8 cellular contexts compared by ENCODE assay signal in the genomic region with DNA sequence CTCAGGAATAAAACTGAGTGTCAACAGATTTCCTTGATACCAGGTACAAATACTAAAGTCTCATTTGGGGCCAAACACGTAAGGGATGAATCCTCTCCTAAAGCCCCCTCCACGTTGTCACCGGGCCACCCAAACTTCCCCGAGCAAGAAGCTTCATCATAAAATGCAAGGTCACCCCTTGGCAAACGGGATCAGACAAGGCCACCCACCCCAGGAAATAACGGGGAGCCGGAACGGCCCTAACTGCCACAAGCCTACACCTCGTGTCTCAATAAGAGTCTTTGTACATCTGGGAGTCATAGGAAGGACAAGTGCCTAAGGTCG. TPM values are rescaled to one million over a fixed set of nuclear protein-coding genes. Genes with fewer than 3 reads are reported as not detected.
DNase-seq lines count a peak whose midpoint lies in the region; ATAC-seq and TF ChIP-seq lines count a peak whose summit lies in the region.

No MANE protein-coding gene starts in this region.

- peak overlapping the region; percentile 99 for H3K9ac ChIP-seq in GM23248
- H3K9ac ChIP-seq in skeletal muscle tissue (ENCODE audit: low read depth in 1 of 3, low read length in 3 of 3), result peak overlapping the region; percentile 91 to 93 (median 92)

- H3K4me3 ChIP-seq in GM23248 (peak overlapping the region; percentile 97), left ventricle myocardium inferior (peak overlapping the region; percentile 88), skeletal muscle tissue (ENCODE audit: low read length in 3 of 3) (peak overlapping the region; percentile 88 to 97 (median 95))

- in situ Hi-C loops in GM23248 (cut with MboI), result no loop called here

- CTCF ChIA-PET in activated B cell treated with CpG ODN at 0.5 μM for 24 hours (lab: Charles Lee), result no interaction called here

- DNase-seq in GM23248, result no peak
- DNase-seq in activated B cell treated with CpG ODN at 0.5 μM for 24 hours, result no peak
- no peak for DNase-seq in left ventricle myocardium inferior
- no peak for DNase-seq in NCI-H2107 (lab: John Stamatoyannopoulos, UW)
- no peak for DNase-seq in NCI-H187 (lab: John Stamatoyannopoulos, UW)
- DNase-seq in GM19240 (ENCODE audit: insufficient read length, low spot score), result no peak

- peaks cover 62% of the 10 kb centered on the region for H3K79me2 ChIP-seq in GM23248 (ENCODE audit: insufficient read depth)

- no peak for ATAC-seq in activated B cell treated with CpG ODN at 0.5 μM for 24 hours (ENCODE audit: low read depth)
- ATAC-seq in activated CD4-positive, CD25-positive, alpha-beta regulatory T cell treated with anti-CD3 and anti-CD28 coated beads, Interleukin-2, amount 50 U/mL, for 24 hours, result no peak

- H3K4me2 ChIP-seq in GM23248 (ENCODE audit: unreplicated experiment), result peak overlapping the region; percentile 88

- no peaks in the 10 kb centered on the region for H3K9me2 ChIP-seq in GM23248 (ENCODE audit: insufficient read depth)

- H3K4me1 Mint-ChIP-seq in activated B cell treated with CpG ODN at 0.5 μM for 24 hours, result peaks cover 64% of the 10 kb centered on the region

- H3K36me3 ChIP-seq in GM23248 (ENCODE audit: low read depth), result peaks cover 46% of the 10 kb centered on the region
- H3K36me3 ChIP-seq in left ventricle myocardium inferior, result peaks cover 50% of the 10 kb centered on the region
- peaks cover 47 to 50% (median 48%) of the 10 kb centered on the region in 3 donors for H3K36me3 ChIP-seq in skeletal muscle tissue (ENCODE audit: control insufficient read depth in 3 of 3, insufficient read depth in 3 of 3, low read length in 3 of 3)

- intact Hi-C loops in activated B cell treated with CpG ODN at 0.5 μM for 24 hours (cut with micrococcal nuclease), result loop anchor here (2.0 to 10.0 kb wide), 2 partner anchors 14 to 420 kb away; a partner anchor contains a TSS
- intact Hi-C loops in left ventricle myocardium inferior (cut with micrococcal nuclease), result loop anchor here (10.0 kb wide), 1 partner anchor 150 kb away; no protein-coding TSS in a partner anchor

- no peaks in the 10 kb centered on the region for H3K9me3 Mint-ChIP-seq in activated B cell treated with CpG ODN at 0.5 μM for 24 hours

- no peaks in the 10 kb centered on the region for H3K9me3 ChIP-seq in GM23248 (ENCODE audit: low read depth)
- H3K9me3 ChIP-seq in left ventricle myocardium inferior (replicated peaks), result no peaks in the 10 kb centered on the region
- no peaks in the 10 kb centered on the region for H3K9me3 ChIP-seq in skeletal muscle tissue (ENCODE audit: control insufficient read depth in 3 of 3, low read length in 3 of 3)

- peak overlapping the region; percentile 96 for H3K4me3 Mint-ChIP-seq in activated B cell treated with CpG ODN at 0.5 μM for 24 hours

- H3K36me3 Mint-ChIP-seq in activated B cell treated with CpG ODN at 0.5 μM for 24 hours (ENCODE audit: low read depth), result peaks cover 54% of the 10 kb centered on the region

- H3K27me3 ChIP-seq in GM23248 (replicated peaks; ENCODE audit: insufficient read depth) (no peaks in the 10 kb centered on the region), left ventricle myocardium inferior (ENCODE audit: low read depth) (no peaks in the 10 kb centered on the region), skeletal muscle tissue (ENCODE audit: control insufficient read depth in 3 of 3, insufficient read depth in 3 of 3, low read length in 3 of 3) (no peaks in the 10 kb centered on the region)

- peak overlapping the region; percentile 91 for H3K27ac Mint-ChIP-seq in activated B cell treated with CpG ODN at 0.5 μM for 24 hours

- WGBS in GM23248 (ENCODE audit: low coverage in 1 of 2, low lambda C conversion rate in 2 of 2, missing lambda C conversion rate in 2 of 2), 2 experiments, result 1 to 2% methylated on average over 10 of the region's 10 CpGs

- peaks cover 25% of the 10 kb centered on the region for H4K20me1 ChIP-seq in GM23248 (ENCODE audit: insufficient read depth)

- peak overlapping the region; percentile 98 for H3K27ac ChIP-seq in GM23248
- H3K27ac ChIP-seq in left ventricle myocardium inferior (replicated peaks), result peak overlapping the region; percentile 93
- H3K27ac ChIP-seq in skeletal muscle tissue (ENCODE audit: low read depth, low read length), result peak overlapping the region; percentile 98

- peaks cover 32% of the 10 kb centered on the region for H3F3A ChIP-seq in GM23248 (ENCODE audit: insufficient read depth)

- POLR2A ChIA-PET in activated B cell treated with CpG ODN at 0.5 μM for 24 hours (lab: Charles Lee), result interaction anchor here (0.7 to 3.5 kb wide), 15 partner anchors 9 to 359 kb away, joined by 3 to 63 read pairs (median 11); a partner anchor contains a TSS

- TF ChIP-seq CTCF in activated B cell treated with CpG ODN at 0.5 μM for 24 hours (IDR thresholded peaks at IDR 0.05) (no peak), left ventricle myocardium inferior (IDR thresholded peaks at IDR 0.05; ENCODE audit: borderline replicate concordance) (no peak)

- no peaks in the 10 kb centered on the region for H3K27me3 Mint-ChIP-seq in activated B cell treated with CpG ODN at 0.5 μM for 24 hours

- H3K4me1 ChIP-seq in GM23248 (ENCODE audit: insufficient read depth), result peaks cover 19% of the 10 kb centered on the region
- peaks cover 70% of the 10 kb centered on the region for H3K4me1 ChIP-seq in left ventricle myocardium inferior
- peaks cover 42 to 60% (median 52%) of the 10 kb centered on the region in 3 donors for H3K4me1 ChIP-seq in skeletal muscle tissue (ENCODE audit: control insufficient read depth in 3 of 3, insufficient read depth in 3 of 3, low read length in 3 of 3)

- no peak overlapping the region for H2AFZ ChIP-seq in GM23248

RNA-seq across cellular contexts. Expression of a gene that starts 0.7 kb away (rescaled TPM):
- 2,755 and 2,906 TPM in 2 replicates for total RNA-seq in GM23248 (2014; rRNA removed; shearing (Covaris generic))
- 326 and 331 TPM in 2 replicates for polyA plus RNA-seq in GM23248 (2016; fragmentation: Nextera tagmentation; extraction: Ambion mirVana)
- total RNA-seq in activated B cell treated with CpG ODN at 0.5 μM for 24 hours (2,958 and 3,229 TPM in 2 replicates), left ventricle myocardium inferior (2,303 TPM), skeletal muscle tissue (4,276 TPM)

RNA-seq across cellular contexts. Expression of a gene that starts 13.6 kb away (rescaled TPM):
- total RNA-seq in GM23248 (2014; rRNA removed; shearing (Covaris generic)), result 167 and 194 TPM in 2 replicates
- polyA plus RNA-seq in GM23248 (2016; fragmentation: Nextera tagmentation; extraction: Ambion mirVana), result 47.6 and 51.1 TPM in 2 replicates
- total RNA-seq in activated B cell treated with CpG ODN at 0.5 μM for 24 hours (37.5 and 42.2 TPM in 2 replicates), left ventricle myocardium inferior (74.6 TPM), skeletal muscle tissue (63.7 TPM)

RNA-seq across cellular contexts. Expression of a gene that starts 23.0 kb away (rescaled TPM):
- 16.8 and 21.0 TPM in 2 replicates for total RNA-seq in GM23248 (2014; rRNA removed; shearing (Covaris generic))
- 6.9 and 9.1 TPM in 2 replicates for polyA plus RNA-seq in GM23248 (2016; fragmentation: Nextera tagmentation; extraction: Ambion mirVana)
- total RNA-seq in activated B cell treated with CpG ODN at 0.5 μM for 24 hours, result 36.4 and 37.2 TPM in 2 replicates
- 15.4 TPM for total RNA-seq in left ventricle myocardium inferior
- 19.3 TPM for total RNA-seq in skeletal muscle tissue

RNA-seq across cellular contexts. Expression of a gene that starts 51.7 kb away (rescaled TPM):
- not detected in 2 replicates for total RNA-seq in GM23248 (2014; rRNA removed; shearing (Covaris generic))
- polyA plus RNA-seq in GM23248 (2016; fragmentation: Nextera tagmentation; extraction: Ambion mirVana), result not detected in 2 replicates
- total RNA-seq in activated B cell treated with CpG ODN at 0.5 μM for 24 hours (not detected in 2 replicates), left ventricle myocardium inferior (458 TPM), skeletal muscle tissue (48.5 TPM)
